Comparison of ENCODE assay signal across 19 cellular contexts in genomic region chr9:93603906-93604326, GRCh38. TPM values are rescaled to one million over a fixed set of nuclear protein-coding genes. Genes with fewer than 3 reads are reported as not detected.
DNase-seq lines count a peak whose midpoint lies in the region; ATAC-seq and TF ChIP-seq lines count a peak whose summit lies in the region.
"Had no signal": no experiment of that assay in that cellular context is flagged by ENCODE, and none has a peak within 500 bp of the region (broad histone marks: within the 10 kb centered on the region; RNA-seq: fewer than 3 reads in every experiment).

No MANE protein-coding gene starts in this region.

- peak; percentile 40 for DNase-seq in activated CD8-positive, alpha-beta memory T cell treated with anti-CD3 and anti-CD28 coated beads, Interleukin-2, amount 50 U/mL, for 48 hours
- no peak for DNase-seq in activated CD8-positive, alpha-beta memory T cell treated with anti-CD3 and anti-CD28 coated beads, Interleukin-2, amount 10 ng/mL, durations not matched to agents 7 days and 5 days
- DNase-seq in cerebellum (ENCODE audit: low spot score) (peak; percentile 53), right cardiac atrium (no peak), vagina (ENCODE audit: extremely low spot score in 2 of 2) (peak; percentile 37 to 64), EL (no peak), transverse colon (no peak)
- DNase-seq: DND-41, GF-D8, KG1, NCI-H1436, NCI-H2029, NCI-H2171 treated with DMSO at 0.1 percent for 48 hours, NCI-H748 treated with DMSO at 0.1 percent for 48 hours, PC-3 had no signal

- no peak overlapping the region for H3K4me3 ChIP-seq in right cardiac atrium (ENCODE audit: low read length)
- no peak overlapping the region for H3K4me3 ChIP-seq in vagina
- no peak overlapping the region for H3K4me3 ChIP-seq in transverse colon
- H3K4me3 ChIP-seq: A549; BLaER1 treated with 17β-estradiol and CSF1 and Interleukin-3, amounts not matched to agents 10 nM and 100 nM had no signal

- no peak for TF ChIP-seq POLR2A in vagina (IDR thresholded peaks at IDR 0.05)
- TF ChIP-seq POLR2A in transverse colon (IDR thresholded peaks at IDR 0.05), result no peak

- no peak for ATAC-seq in activated CD8-positive, alpha-beta memory T cell treated with anti-CD3 and anti-CD28 coated beads, Interleukin-2, amount 10 ng/mL, durations not matched to agents 7 days and 5 days
- peak; percentile 39 to 44 for ATAC-seq in right cardiac atrium
- ATAC-seq: A549, HepG2, PC-3 had no signal

- no peak overlapping the region for H3K27ac Mint-ChIP-seq in activated CD8-positive, alpha-beta memory T cell treated with anti-CD3 and anti-CD28 coated beads, Interleukin-2, amount 10 ng/mL, durations not matched to agents 7 days and 5 days

- H3K36me3 ChIP-seq in vagina, result no peaks in the 10 kb centered on the region
- no peaks in the 10 kb centered on the region for H3K36me3 ChIP-seq in transverse colon

- TF ChIP-seq CTCF in vagina (IDR thresholded peaks at IDR 0.05) (no peak), transverse colon (IDR thresholded peaks at IDR 0.05) (no peak)

- no peaks in the 10 kb centered on the region for H3K9me3 ChIP-seq in right cardiac atrium (ENCODE audit: control insufficient read depth, low read length)
- H3K9me3 ChIP-seq in vagina, result no peaks in the 10 kb centered on the region
- peaks cover 0 to 3% of the 10 kb centered on the region in 2 donors for H3K9me3 ChIP-seq in transverse colon

- H3K4me1 Mint-ChIP-seq in activated CD8-positive, alpha-beta memory T cell treated with anti-CD3 and anti-CD28 coated beads, Interleukin-2, amount 10 ng/mL, durations not matched to agents 7 days and 5 days, result peaks cover 21% of the 10 kb centered on the region

- H3K27me3 ChIP-seq in right cardiac atrium (ENCODE audit: control insufficient read depth, insufficient read depth) (no peaks in the 10 kb centered on the region), vagina (no peaks in the 10 kb centered on the region), transverse colon (no peaks in the 10 kb centered on the region)
- H3K27me3 ChIP-seq: BLaER1 treated with 17β-estradiol and CSF1 and Interleukin-3, amounts not matched to agents 10 nM and 100 nM had no signal

- peaks cover 25% of the 10 kb centered on the region for H3K36me3 Mint-ChIP-seq in activated CD8-positive, alpha-beta memory T cell treated with anti-CD3 and anti-CD28 coated beads, Interleukin-2, amount 10 ng/mL, durations not matched to agents 7 days and 5 days

- 68% methylated on average over 4 of the region's 4 CpGs for WGBS in right cardiac atrium
- 91 to 100% methylated on average over 1 to 4 of the region's 4 CpGs for WGBS in transverse colon (ENCODE audit: low coverage in 1 of 2), 2 donors

- no peak overlapping the region for H3K27ac ChIP-seq in right cardiac atrium (ENCODE audit: low read length)
- H3K27ac ChIP-seq in vagina, result no peak overlapping the region
- no peak overlapping the region for H3K27ac ChIP-seq in transverse colon
- H3K27ac ChIP-seq: A549; BLaER1 treated with 17β-estradiol and CSF1 and Interleukin-3, amounts not matched to agents 10 nM and 100 nM; RWPE1 had no signal

- peaks cover 14% of the 10 kb centered on the region for H3K9me3 Mint-ChIP-seq in activated CD8-positive, alpha-beta memory T cell treated with anti-CD3 and anti-CD28 coated beads, Interleukin-2, amount 10 ng/mL, durations not matched to agents 7 days and 5 days (ENCODE audit: low read depth)

- CTCF ChIA-PET in activated CD8-positive, alpha-beta memory T cell treated with anti-CD3 and anti-CD28 coated beads, Interleukin-2, amount 10 ng/mL, durations not matched to agents 7 days and 5 days (lab: Charles Lee), result no interaction called here

- no peak for TF ChIP-seq EP300 in transverse colon (IDR thresholded peaks at IDR 0.05; ENCODE audit: low read depth)

- H3K4me1 ChIP-seq in right cardiac atrium (ENCODE audit: control insufficient read depth, insufficient read depth, low read length) (peaks cover 16% of the 10 kb centered on the region), vagina (peaks cover 35% of the 10 kb centered on the region), transverse colon (peaks cover 12 to 18% (median 16%) of the 10 kb centered on the region in 4 donors)

- no peaks in the 10 kb centered on the region for H3K27me3 Mint-ChIP-seq in activated CD8-positive, alpha-beta memory T cell treated with anti-CD3 and anti-CD28 coated beads, Interleukin-2, amount 10 ng/mL, durations not matched to agents 7 days and 5 days

- H3K4me3 Mint-ChIP-seq in activated CD8-positive, alpha-beta memory T cell treated with anti-CD3 and anti-CD28 coated beads, Interleukin-2, amount 10 ng/mL, durations not matched to agents 7 days and 5 days, result no peak overlapping the region

- intact Hi-C loops in right cardiac atrium (cut with DNase I), result no loop called here
- intact Hi-C loops in vagina (cut with DNase I), result no loop called here
- intact Hi-C loops in transverse colon (cut with DNase I; ENCODE audit: low total_unique reads), result no loop called here

- in situ Hi-C loops in transverse colon (cut with MboI; ENCODE audit: low pct_ligation_motif_present in 1 of 4, low pct_unique_long_range_greater_than_20kb in 1 of 4, low sequenced_read_pairs in 3 of 4), result no loop called here

RNA-seq across cellular contexts. Expression of gene PHF2, which starts 27.5 kb away (rescaled TPM):
- 10 to 100 TPM; 25.1 to 26.3 TPM for total RNA-seq in activated CD8-positive, alpha-beta memory T cell treated with anti-CD3 and anti-CD28 coated beads, Interleukin-2, amount 10 ng/mL, durations not matched to agents 7 days and 5 days
- 21.6 TPM for total RNA-seq in cerebellum
- total RNA-seq in right cardiac atrium, result 10 to 100 TPM; 31.1 to 32.4 (median 31.6) TPM
- 28.3 TPM for polyA plus RNA-seq in right cardiac atrium
- 27.7 TPM for total RNA-seq in vagina
- 10 to 100 TPM; 21.1 to 38.2 (median 21.3) TPM for total RNA-seq in transverse colon

Comparison
In these comparisons a context has a peak if more than half of its experiments do, and no peak if none do; other contexts are left out.
1. DNase-seq: peak in activated CD8-positive, alpha-beta memory T cell treated with anti-CD3 and anti-CD28 coated beads, Interleukin-2, amount 50 U/mL, for 48 hours (single experiment), cerebellum (single experiment) and vagina (2 of 2); none in activated CD8-positive, alpha-beta memory T cell treated with anti-CD3 and anti-CD28 coated beads, Interleukin-2, amount 10 ng/mL, durations not matched to agents 7 days and 5 days (single experiment), right cardiac atrium (0 of 3), EL (single experiment) and transverse colon (single experiment).